In the genomic region with DNA sequence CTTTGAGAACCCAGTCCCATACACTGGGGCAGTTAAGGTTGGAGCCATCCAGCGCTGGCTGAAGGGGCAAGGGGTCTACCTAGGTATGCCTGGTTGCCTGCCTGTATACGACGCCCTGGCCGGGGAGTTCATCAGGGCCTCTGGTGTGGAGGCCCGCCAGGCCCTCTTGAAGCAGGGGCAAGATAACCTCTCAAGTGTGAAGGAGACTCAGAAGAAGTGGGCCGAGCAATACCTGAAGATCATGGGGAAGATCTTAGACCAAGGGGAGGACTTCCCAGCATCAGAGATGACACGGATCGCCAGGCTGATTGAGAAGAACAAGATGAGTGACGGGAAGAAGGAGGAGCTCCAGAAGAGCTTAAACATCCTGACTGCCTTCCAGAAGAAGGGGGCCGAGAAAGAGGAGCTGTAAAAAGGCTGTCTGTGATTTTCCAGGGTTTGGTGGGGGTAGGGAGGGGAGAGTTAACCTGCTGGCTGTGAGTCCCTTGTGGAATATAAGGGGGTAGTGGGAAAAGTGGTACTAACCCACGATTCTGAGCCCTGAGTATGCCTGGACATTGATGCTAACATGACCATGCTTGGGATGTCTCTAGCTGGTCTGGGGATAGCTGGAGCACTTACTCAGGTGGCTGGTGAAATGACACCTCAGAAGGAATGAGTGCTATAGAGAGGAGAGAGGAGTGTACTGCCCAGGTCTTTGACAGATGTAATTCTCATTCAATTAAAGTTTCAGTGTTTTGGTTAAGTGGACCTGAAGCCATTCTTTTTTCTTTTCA, we compare ENCODE assay signal across 1 cellular context.
TF ChIP-seq lines count a peak whose summit lies in the region.

No MANE protein-coding gene starts in this region.

TF ChIP-seq in GM23338, 12 proteins besides CTCF, POLR2A, EP300 and RAD21:
- TF ChIP-seq, protein P1, sequence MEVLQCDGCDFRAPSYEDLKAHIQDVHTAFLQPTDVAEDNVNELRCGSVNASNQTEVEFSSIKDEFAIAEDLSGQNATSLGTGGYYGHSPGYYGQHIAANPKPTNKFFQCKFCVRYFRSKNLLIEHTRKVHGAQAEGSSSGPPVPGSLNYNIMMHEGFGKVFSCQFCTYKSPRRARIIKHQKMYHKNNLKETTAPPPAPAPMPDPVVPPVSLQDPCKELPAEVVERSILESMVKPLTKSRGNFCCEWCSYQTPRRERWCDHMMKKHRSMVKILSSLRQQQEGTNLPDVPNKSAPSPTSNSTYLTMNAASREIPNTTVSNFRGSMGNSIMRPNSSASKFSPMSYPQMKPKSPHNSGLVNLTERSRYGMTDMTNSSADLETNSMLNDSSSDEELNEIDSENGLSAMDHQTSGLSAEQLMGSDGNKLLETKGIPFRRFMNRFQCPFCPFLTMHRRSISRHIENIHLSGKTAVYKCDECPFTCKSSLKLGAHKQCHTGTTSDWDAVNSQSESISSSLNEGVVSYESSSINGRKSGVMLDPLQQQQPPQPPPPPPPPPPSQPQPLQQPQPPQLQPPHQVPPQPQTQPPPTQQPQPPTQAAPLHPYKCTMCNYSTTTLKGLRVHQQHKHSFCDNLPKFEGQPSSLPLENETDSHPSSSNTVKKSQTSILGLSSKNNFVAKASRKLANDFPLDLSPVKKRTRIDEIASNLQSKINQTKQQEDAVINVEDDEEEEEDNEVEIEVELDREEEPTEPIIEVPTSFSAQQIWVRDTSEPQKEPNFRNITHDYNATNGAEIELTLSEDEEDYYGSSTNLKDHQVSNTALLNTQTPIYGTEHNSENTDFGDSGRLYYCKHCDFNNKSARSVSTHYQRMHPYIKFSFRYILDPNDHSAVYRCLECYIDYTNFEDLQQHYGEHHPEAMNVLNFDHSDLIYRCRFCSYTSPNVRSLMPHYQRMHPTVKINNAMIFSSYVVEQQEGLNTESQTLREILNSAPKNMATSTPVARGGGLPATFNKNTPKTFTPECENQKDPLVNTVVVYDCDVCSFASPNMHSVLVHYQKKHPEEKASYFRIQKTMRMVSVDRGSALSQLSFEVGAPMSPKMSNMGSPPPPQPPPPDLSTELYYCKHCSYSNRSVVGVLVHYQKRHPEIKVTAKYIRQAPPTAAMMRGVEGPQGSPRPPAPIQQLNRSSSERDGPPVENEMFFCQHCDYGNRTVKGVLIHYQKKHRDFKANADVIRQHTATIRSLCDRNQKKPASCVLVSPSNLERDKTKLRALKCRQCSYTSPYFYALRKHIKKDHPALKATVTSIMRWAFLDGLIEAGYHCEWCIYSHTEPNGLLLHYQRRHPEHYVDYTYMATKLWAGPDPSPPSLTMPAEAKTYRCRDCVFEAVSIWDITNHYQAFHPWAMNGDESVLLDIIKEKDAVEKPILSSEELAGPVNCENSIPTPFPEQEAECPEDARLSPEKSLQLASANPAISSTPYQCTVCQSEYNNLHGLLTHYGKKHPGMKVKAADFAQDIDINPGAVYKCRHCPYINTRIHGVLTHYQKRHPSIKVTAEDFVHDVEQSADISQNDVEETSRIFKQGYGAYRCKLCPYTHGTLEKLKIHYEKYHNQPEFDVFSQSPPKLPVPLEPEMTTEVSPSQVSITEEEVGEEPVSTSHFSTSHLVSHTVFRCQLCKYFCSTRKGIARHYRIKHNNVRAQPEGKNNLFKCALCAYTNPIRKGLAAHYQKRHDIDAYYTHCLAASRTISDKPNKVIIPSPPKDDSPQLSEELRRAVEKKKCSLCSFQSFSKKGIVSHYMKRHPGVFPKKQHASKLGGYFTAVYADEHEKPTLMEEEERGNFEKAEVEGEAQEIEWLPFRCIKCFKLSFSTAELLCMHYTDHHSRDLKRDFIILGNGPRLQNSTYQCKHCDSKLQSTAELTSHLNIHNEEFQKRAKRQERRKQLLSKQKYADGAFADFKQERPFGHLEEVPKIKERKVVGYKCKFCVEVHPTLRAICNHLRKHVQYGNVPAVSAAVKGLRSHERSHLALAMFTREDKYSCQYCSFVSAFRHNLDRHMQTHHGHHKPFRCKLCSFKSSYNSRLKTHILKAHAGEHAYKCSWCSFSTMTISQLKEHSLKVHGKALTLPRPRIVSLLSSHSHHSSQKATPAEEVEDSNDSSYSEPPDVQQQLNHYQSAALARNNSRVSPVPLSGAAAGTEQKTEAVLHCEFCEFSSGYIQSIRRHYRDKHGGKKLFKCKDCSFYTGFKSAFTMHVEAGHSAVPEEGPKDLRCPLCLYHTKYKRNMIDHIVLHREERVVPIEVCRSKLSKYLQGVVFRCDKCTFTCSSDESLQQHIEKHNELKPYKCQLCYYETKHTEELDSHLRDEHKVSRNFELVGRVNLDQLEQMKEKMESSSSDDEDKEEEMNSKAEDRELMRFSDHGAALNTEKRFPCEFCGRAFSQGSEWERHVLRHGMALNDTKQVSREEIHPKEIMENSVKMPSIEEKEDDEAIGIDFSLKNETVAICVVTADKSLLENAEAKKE (CRISPR knock-in tag; IDR thresholded peaks at IDR 0.05): no peak
- TF ChIP-seq ZNF331 (CRISPR knock-in tag; IDR thresholded peaks at IDR 0.05; ENCODE audit: low read depth) (no peak), JUNB (IDR thresholded peaks at IDR 0.05; ENCODE audit: unreplicated experiment) (no peak), EZH2phosphoT487 (IDR thresholded peaks at IDR 0.05; ENCODE audit: unreplicated experiment) (no peak), STAT1 (IDR thresholded peaks at IDR 0.05; ENCODE audit: unreplicated experiment) (no peak)
- TF ChIP-seq, protein P2, sequence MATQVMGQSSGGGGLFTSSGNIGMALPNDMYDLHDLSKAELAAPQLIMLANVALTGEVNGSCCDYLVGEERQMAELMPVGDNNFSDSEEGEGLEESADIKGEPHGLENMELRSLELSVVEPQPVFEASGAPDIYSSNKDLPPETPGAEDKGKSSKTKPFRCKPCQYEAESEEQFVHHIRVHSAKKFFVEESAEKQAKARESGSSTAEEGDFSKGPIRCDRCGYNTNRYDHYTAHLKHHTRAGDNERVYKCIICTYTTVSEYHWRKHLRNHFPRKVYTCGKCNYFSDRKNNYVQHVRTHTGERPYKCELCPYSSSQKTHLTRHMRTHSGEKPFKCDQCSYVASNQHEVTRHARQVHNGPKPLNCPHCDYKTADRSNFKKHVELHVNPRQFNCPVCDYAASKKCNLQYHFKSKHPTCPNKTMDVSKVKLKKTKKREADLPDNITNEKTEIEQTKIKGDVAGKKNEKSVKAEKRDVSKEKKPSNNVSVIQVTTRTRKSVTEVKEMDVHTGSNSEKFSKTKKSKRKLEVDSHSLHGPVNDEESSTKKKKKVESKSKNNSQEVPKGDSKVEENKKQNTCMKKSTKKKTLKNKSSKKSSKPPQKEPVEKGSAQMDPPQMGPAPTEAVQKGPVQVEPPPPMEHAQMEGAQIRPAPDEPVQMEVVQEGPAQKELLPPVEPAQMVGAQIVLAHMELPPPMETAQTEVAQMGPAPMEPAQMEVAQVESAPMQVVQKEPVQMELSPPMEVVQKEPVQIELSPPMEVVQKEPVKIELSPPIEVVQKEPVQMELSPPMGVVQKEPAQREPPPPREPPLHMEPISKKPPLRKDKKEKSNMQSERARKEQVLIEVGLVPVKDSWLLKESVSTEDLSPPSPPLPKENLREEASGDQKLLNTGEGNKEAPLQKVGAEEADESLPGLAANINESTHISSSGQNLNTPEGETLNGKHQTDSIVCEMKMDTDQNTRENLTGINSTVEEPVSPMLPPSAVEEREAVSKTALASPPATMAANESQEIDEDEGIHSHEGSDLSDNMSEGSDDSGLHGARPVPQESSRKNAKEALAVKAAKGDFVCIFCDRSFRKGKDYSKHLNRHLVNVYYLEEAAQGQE (IDR thresholded peaks at IDR 0.05; ENCODE audit: unreplicated experiment): no peak
